31 cellular contexts compared by ENCODE assay signal in genomic region chr11:117855452-117855851, GRCh38. TPM values are rescaled to one million over a fixed set of nuclear protein-coding genes. Genes with fewer than 3 reads are reported as not detected.
DNase-seq lines count a peak whose midpoint lies in the region; ATAC-seq and TF ChIP-seq lines count a peak whose summit lies in the region.
"Had no signal": no experiment of that assay in that cellular context is flagged by ENCODE, and none has a peak within 500 bp of the region (broad histone marks: within the 10 kb centered on the region; RNA-seq: fewer than 3 reads in every experiment).

No MANE protein-coding gene starts in this region.

- no peak overlapping the region for H2AK5ac ChIP-seq in neuronal stem cell (ENCODE audit: low read depth, low read length)

- H3K4me3 ChIP-seq in left ventricle myocardium inferior (no peak overlapping the region), endodermal cell (ENCODE audit: low read length) (no peak overlapping the region), neuronal stem cell (ENCODE audit: low read length in 2 of 2) (no peak overlapping the region)
- H3K4me3 ChIP-seq: Peyer's patch, SJCRH30, tibial nerve had no signal

- H2BK120ac ChIP-seq in neuronal stem cell (ENCODE audit: low read depth, low read length), result no peak overlapping the region

- intact Hi-C loops in left ventricle myocardium inferior (cut with micrococcal nuclease) (no loop called here), Right ventricle myocardium inferior (cut with DNase I) (no loop called here)

- H4K91ac ChIP-seq in neuronal stem cell (ENCODE audit: low read depth, low read length, poor library complexity), result no peak overlapping the region

- H3K9me3 Mint-ChIP-seq in endodermal cell, result no peaks in the 10 kb centered on the region
- H3K9me3 Mint-ChIP-seq: immature natural killer cell, natural killer cell had no signal

- H3K36me3 Mint-ChIP-seq in endodermal cell (ENCODE audit: low read depth), result peaks cover 2% of the 10 kb centered on the region

- H3K4me2 ChIP-seq in neuronal stem cell (ENCODE audit: insufficient read depth, low read length, poor library complexity, severe bottlenecking), result no peak overlapping the region

- H3K27me3 ChIP-seq in left ventricle myocardium inferior (ENCODE audit: low read depth), result no peaks in the 10 kb centered on the region
- H3K27me3 ChIP-seq in endodermal cell (ENCODE audit: control insufficient read depth, insufficient read depth, low read length, poor library complexity, severe bottlenecking), result no peaks in the 10 kb centered on the region
- no peaks in the 10 kb centered on the region for H3K27me3 ChIP-seq in neuronal stem cell (ENCODE audit: control insufficient read depth in 3 of 3, insufficient read depth in 3 of 3, low read depth in 1 of 3, low read length in 3 of 3)
- H3K27me3 ChIP-seq: Peyer's patch, SJCRH30, tibial nerve had no signal

- H3K18ac ChIP-seq in neuronal stem cell (ENCODE audit: low read length), result peak overlapping the region; percentile 29

- 75% methylated on average over 6 of the region's 6 CpGs; no CpG with 5 or more reads in 1 of the 2 experiments for WGBS in endodermal cell (ENCODE audit: insufficient coverage in 1 of 2, insufficient read length in 1 of 2), 2 experiments
- no CpG with 5 or more reads among the region's 6 CpGs for WGBS in neuronal stem cell (ENCODE audit: extremely low coverage in 2 of 2, insufficient read length in 2 of 2, insufficient replicate concordance in 1 of 2), 2 donors

- H2BK12ac ChIP-seq in neuronal stem cell (ENCODE audit: low read length), result no peak overlapping the region

- no peaks in the 10 kb centered on the region for H3K27me3 Mint-ChIP-seq in endodermal cell (ENCODE audit: insufficient read depth)
- H3K27me3 Mint-ChIP-seq: stimulated activated naive CD8-positive, alpha-beta T cell treated with anti-CD3 and anti-CD28 coated beads, Interleukin-15, amount 100 ng/mL, for 72 hours had no signal

- DNase-seq in left ventricle myocardium inferior (no peak), Right ventricle myocardium inferior (ENCODE audit: missing footprints) (no peak), endodermal cell (peak; percentile 60), neuronal stem cell (ENCODE audit: low spot score) (no peak), ureter (ENCODE audit: low spot score) (peak; percentile 31), DMS 273 treated with DMSO at 0.1 percent for 48 hours (lab: John Stamatoyannopoulos, UW) (no peak)
- DNase-seq: activated CD4-positive, alpha-beta T cell treated with anti-CD3 and anti-CD28 coated beads, Interleukin-2, amount 10 ng/mL, durations not matched to agents 24 days and 14 days; activated T-cell treated with anti-CD3 and anti-CD28 coated beads, Interleukin-2, amount 50 U/mL, for 4 hours; CD4-positive, alpha-beta T cell; GOT3; immature natural killer cell; KBM-7; natural killer cell; NCI-H1092; NCI-H1694; NCI-H446; NCI-H748 treated with DMSO at 0.1 percent for 48 hours; Peyer's patch; SJCRH30; stimulated activated CD4-positive, alpha-beta T cell treated with anti-CD3 and anti-CD28 coated beads, Interleukin-2, amount 100 ng/mL, for 48 hours; stimulated activated naive CD8-positive, alpha-beta T cell treated with anti-CD3 and anti-CD28 coated beads, Interleukin-15, amount 100 ng/mL, for 72 hours; T-helper 9 cell; WERI-Rb-1 had no signal

- H2AFZ ChIP-seq in neuronal stem cell (ENCODE audit: low read length), result no peak overlapping the region
- H2AFZ ChIP-seq: parathyroid adenoma had no signal

- no peak for TF ChIP-seq CTCF in left ventricle myocardium inferior (IDR thresholded peaks at IDR 0.05; ENCODE audit: borderline replicate concordance)
- no peak for TF ChIP-seq CTCF in endodermal cell (conservative IDR thresholded peaks at IDR 0.05)

- no peak overlapping the region for H3K14ac ChIP-seq in neuronal stem cell (ENCODE audit: low read length)

- no peaks in the 10 kb centered on the region for H3K36me3 ChIP-seq in left ventricle myocardium inferior
- peaks cover 9% of the 10 kb centered on the region for H3K36me3 ChIP-seq in endodermal cell (ENCODE audit: control insufficient read depth, insufficient read depth, low read length)
- peaks cover 0 to 13% of the 10 kb centered on the region in 2 donors for H3K36me3 ChIP-seq in neuronal stem cell (replicated peaks in 1 of 2; ENCODE audit: control insufficient read depth in 2 of 2, insufficient read depth in 2 of 2, low read length in 2 of 2)
- H3K36me3 ChIP-seq: Peyer's patch, SJCRH30, tibial nerve had no signal

- H3K27ac ChIP-seq in left ventricle myocardium inferior (replicated peaks) (peak overlapping the region; percentile 23), endodermal cell (ENCODE audit: low read depth, low read length) (no peak overlapping the region), neuronal stem cell (replicated peaks; ENCODE audit: low read length) (no peak overlapping the region)
- H3K27ac ChIP-seq: HL-60, parathyroid adenoma, Peyer's patch, SJCRH30, WERI-Rb-1 had no signal

- no peak overlapping the region for H3K4me3 Mint-ChIP-seq in endodermal cell
- H3K4me3 Mint-ChIP-seq: activated CD4-positive, alpha-beta T cell treated with anti-CD3 and anti-CD28 coated beads, Interleukin-2, amount 10 ng/mL, durations not matched to agents 24 days and 14 days; activated T-cell treated with anti-CD3 and anti-CD28 coated beads, Interleukin-2, amount 50 U/mL, for 4 hours; CD4-positive, alpha-beta T cell; immature natural killer cell; natural killer cell; stimulated activated naive CD8-positive, alpha-beta T cell treated with anti-CD3 and anti-CD28 coated beads, Interleukin-15, amount 100 ng/mL, for 72 hours had no signal

- H3K4me1 ChIP-seq in left ventricle myocardium inferior, result peaks cover 79% of the 10 kb centered on the region
- peaks cover 2% of the 10 kb centered on the region for H3K4me1 ChIP-seq in endodermal cell (ENCODE audit: control insufficient read depth, insufficient read depth, low read length)
- no peaks in the 10 kb centered on the region for H3K4me1 ChIP-seq in neuronal stem cell (ENCODE audit: control insufficient read depth in 2 of 2, insufficient read depth in 1 of 2, low read depth in 1 of 2, low read length in 2 of 2)
- H3K4me1 ChIP-seq: parathyroid adenoma, Peyer's patch, SJCRH30, tibial nerve had no signal

- no peak overlapping the region for H3K4ac ChIP-seq in neuronal stem cell (ENCODE audit: low read length)

- peaks cover 17% of the 10 kb centered on the region for H3K79me1 ChIP-seq in neuronal stem cell (ENCODE audit: low read depth, low read length)

- H3K9ac ChIP-seq in endodermal cell (ENCODE audit: extremely low read depth, low read length, poor library complexity, severe bottlenecking), result no peak overlapping the region
- H3K9ac ChIP-seq in neuronal stem cell (ENCODE audit: low read depth, low read length, poor library complexity), result no peak overlapping the region
- H3K9ac ChIP-seq: parathyroid adenoma had no signal

- H2BK5ac ChIP-seq in neuronal stem cell (ENCODE audit: low read length), result no peak overlapping the region

- H3K27ac Mint-ChIP-seq in endodermal cell, result no peak overlapping the region
- H3K27ac Mint-ChIP-seq: activated CD4-positive, alpha-beta T cell treated with anti-CD3 and anti-CD28 coated beads, Interleukin-2, amount 10 ng/mL, durations not matched to agents 24 days and 14 days; CD4-positive, alpha-beta T cell; immature natural killer cell; natural killer cell had no signal

- no peak for ATAC-seq in Right ventricle myocardium inferior
- no peak for ATAC-seq in GM21825 (IDR thresholded peaks at IDR 0.05; ENCODE audit: unreplicated experiment)
- no peak for ATAC-seq in GM21528 (IDR thresholded peaks at IDR 0.05; ENCODE audit: low FRiP score, unreplicated experiment)
- ATAC-seq: activated T-cell treated with anti-CD3 and anti-CD28 coated beads, Interleukin-2, amount 50 U/mL, for 4 hours; natural killer cell; stimulated activated naive CD8-positive, alpha-beta T cell treated with anti-CD3 and anti-CD28 coated beads, Interleukin-15, amount 100 ng/mL, for 72 hours had no signal

- peaks cover 10% of the 10 kb centered on the region for H3K4me1 Mint-ChIP-seq in endodermal cell

- no peak overlapping the region for H3K23ac ChIP-seq in neuronal stem cell (ENCODE audit: low read depth, low read length, poor library complexity)

- H2BK15ac ChIP-seq in neuronal stem cell (ENCODE audit: low read length), result no peak overlapping the region

- H3K9me3 ChIP-seq in left ventricle myocardium inferior (replicated peaks) (peaks cover 21% of the 10 kb centered on the region), endodermal cell (ENCODE audit: control insufficient read depth, low read length) (no peaks in the 10 kb centered on the region), neuronal stem cell (replicated peaks in 1 of 2; ENCODE audit: control insufficient read depth in 2 of 2, insufficient read depth in 1 of 2, low read depth in 1 of 2, low read length in 2 of 2) (peaks cover 12 to 21% of the 10 kb centered on the region in 2 donors)
- H3K9me3 ChIP-seq: Peyer's patch had no signal

- no peak overlapping the region for H4K8ac ChIP-seq in neuronal stem cell (ENCODE audit: low read depth, low read length)

RNA-seq across cellular contexts. Expression of gene FXYD6, which starts 21.0 kb away (rescaled TPM):
- total RNA-seq in left ventricle myocardium inferior, result 30.2 TPM
- total RNA-seq in Right ventricle myocardium inferior, result 41.2 TPM
- 10 to 100 TPM; 54.1 to 61.8 TPM for total RNA-seq in endodermal cell
- polyA plus RNA-seq in endodermal cell (2013, experiment 1 of 2), result 197 TPM
- 184 TPM for polyA plus RNA-seq in endodermal cell (2013, experiment 2 of 2)
- 291 TPM for polyA plus RNA-seq in neuronal stem cell (2013, experiment 1 of 2)
- polyA plus RNA-seq in neuronal stem cell (2013, experiment 2 of 2), result 288 TPM
- total RNA-seq in ureter, result 41.8 TPM
- total RNA-seq: activated CD4-positive, alpha-beta T cell treated with anti-CD3 and anti-CD28 coated beads, Interleukin-2, amount 10 ng/mL, durations not matched to agents 24 days and 14 days; CD4-positive, alpha-beta T cell had no signal
- polyA plus RNA-seq: immature natural killer cell had no signal

RNA-seq across cellular contexts. Expression of gene FXYD2, which starts 30.9 kb away (rescaled TPM):
- 1.3 TPM for total RNA-seq in left ventricle myocardium inferior
- total RNA-seq in Right ventricle myocardium inferior, result 2.7 TPM
- total RNA-seq in endodermal cell, result 1 to 10 TPM; 3.0 TPM
- polyA plus RNA-seq in endodermal cell (2013, experiment 1 of 2), result 1.0 TPM
- 1.3 TPM for polyA plus RNA-seq in endodermal cell (2013, experiment 2 of 2)
- polyA plus RNA-seq in neuronal stem cell (2013, experiment 1 of 2), result 4.1 TPM
- polyA plus RNA-seq in neuronal stem cell (2013, experiment 2 of 2), result 3.3 TPM
- total RNA-seq in ureter, result 1.6 TPM
- total RNA-seq: astrocyte, Daoy, M059J had no signal

RNA-seq across cellular contexts. Expression of gene DSCAML1, which starts 58.4 kb away (rescaled TPM):
- total RNA-seq in left ventricle myocardium inferior, result 0.19 TPM
- total RNA-seq in Right ventricle myocardium inferior, result 0.22 TPM
- 10 to 100 TPM in 1 of 2 donors, 1 to 10 TPM in 1; 5.6 to 10.9 TPM for total RNA-seq in endodermal cell
- 1.4 TPM for polyA plus RNA-seq in endodermal cell (2013, experiment 1 of 2)
- polyA plus RNA-seq in endodermal cell (2013, experiment 2 of 2), result 0.50 TPM
- polyA plus RNA-seq in neuronal stem cell (2013, experiment 1 of 2), result 0.47 TPM
- 0.50 TPM for polyA plus RNA-seq in neuronal stem cell (2013, experiment 2 of 2)
- 0.81 TPM for total RNA-seq in ureter
- total RNA-seq: activated T-cell treated with anti-CD3 and anti-CD28 coated beads, Interleukin-2, amount 50 U/mL, for 4 hours; Daoy; M059J; SJCRH30 had no signal
- polyA plus RNA-seq: immature natural killer cell had no signal

Comparison
In these comparisons a context has a peak if more than half of its experiments do, and no peak if none do; other contexts are left out.
1. DNase-seq: peak in endodermal cell (single experiment) and ureter (single experiment); none in left ventricle myocardium inferior (single experiment), Right ventricle myocardium inferior (single experiment), neuronal stem cell (single experiment) and DMS 273 treated with DMSO at 0.1 percent for 48 hours (single experiment).